ENCODE assay signal across 8 cellular contexts in the genomic region with DNA sequence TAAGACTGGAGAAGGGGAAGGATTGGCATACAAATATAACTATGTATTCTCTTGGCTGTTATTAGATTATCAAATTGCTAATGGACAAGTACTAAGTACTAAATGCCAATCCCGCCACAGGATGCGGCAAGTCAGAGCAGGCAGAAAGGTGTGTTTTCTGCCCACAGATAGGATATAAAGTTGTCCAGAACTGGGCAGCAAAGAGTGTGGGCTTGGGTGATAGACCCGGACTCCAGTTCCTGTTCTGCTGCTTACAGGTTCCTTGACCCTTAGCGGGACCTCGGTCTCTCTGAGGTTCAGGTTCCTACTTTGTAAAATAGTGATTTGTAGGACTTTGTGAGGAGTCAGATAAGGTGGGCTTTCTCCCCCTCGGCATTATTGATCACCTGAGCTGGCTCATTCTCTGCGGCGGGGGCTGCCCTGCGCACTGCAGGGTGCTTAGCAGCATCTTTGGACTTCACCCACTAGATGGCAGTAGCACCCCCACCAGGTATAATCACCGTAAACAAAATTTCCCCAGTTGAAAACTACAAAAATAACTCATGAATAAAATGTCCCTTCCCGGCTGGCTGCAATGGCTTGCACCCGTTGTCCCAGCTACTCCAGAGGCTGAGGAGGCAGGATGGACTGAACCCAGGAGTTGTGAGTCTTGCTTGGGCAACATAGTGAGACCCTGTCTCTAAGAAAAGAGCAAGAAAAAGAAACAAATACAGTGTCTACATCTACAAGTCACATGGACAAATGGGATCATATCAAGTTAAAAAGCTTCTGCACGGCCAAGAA.
DNase-seq lines count a peak whose midpoint lies in the region; ATAC-seq and TF ChIP-seq lines count a peak whose summit lies in the region.

No MANE protein-coding gene starts in this region.

- H3K4me3 Mint-ChIP-seq in immature natural killer cell: no peak overlapping the region

- TF ChIP-seq CTCF in WI38 (IDR thresholded peaks at IDR 0.05; ENCODE audit: low read depth, low read length) (peak; percentile 18; the same call in 1 of the 2 replicates), fibroblast of mammary gland (conservative IDR thresholded peaks at IDR 0.05; ENCODE audit: control insufficient read depth, insufficient read depth, low read depth, low read length) (peak; percentile 72)

- ATAC-seq in GM19463 (IDR thresholded peaks at IDR 0.05; ENCODE audit: unreplicated experiment): peak; percentile 93
- peak; percentile 38 for ATAC-seq in HG03469 (IDR thresholded peaks at IDR 0.05; ENCODE audit: unreplicated experiment)

- no peak overlapping the region for H3K4me3 ChIP-seq in WI38 (ENCODE audit: low read depth, low read length)
- H3K4me3 ChIP-seq in fibroblast of mammary gland (ENCODE audit: control insufficient read depth, low read depth, low read length): no peak overlapping the region

- no peaks in the 10 kb centered on the region for H3K36me3 Mint-ChIP-seq in immature natural killer cell

- H3K9me3 Mint-ChIP-seq in immature natural killer cell: peaks cover 0 to 2% (median 0%) of the 10 kb centered on the region in 6 donors

- peaks cover 0 to 1% (median 0%) of the 10 kb centered on the region in 3 donors for H3K27me3 Mint-ChIP-seq in immature natural killer cell (ENCODE audit: low read depth in 3 of 3)

- peaks cover 2 to 5% of the 10 kb centered on the region in 2 donors for H3K4me1 Mint-ChIP-seq in immature natural killer cell

- DNase-seq in ELR (ENCODE audit: low read depth) (peak; percentile 21), fibroblast of mammary gland (ENCODE audit: low read depth) (peak; percentile 28), immature natural killer cell (no peak)
- DNase-seq in stimulated activated CD4-positive, alpha-beta T cell treated with anti-CD3 and anti-CD28 coated beads, Interleukin-15, amount 100 ng/mL, for 48 hours (ENCODE audit: low read depth in 2 of 2): peak; percentile 5 to 15
- no peak for DNase-seq in central memory CD4-positive, alpha-beta T cell

- no peak overlapping the region for H3K27ac Mint-ChIP-seq in immature natural killer cell

Comparison
In these comparisons a context has a peak if more than half of its experiments do, and no peak if none do; other contexts are left out.
1. DNase-seq: peak in ELR (single experiment), fibroblast of mammary gland (single experiment) and stimulated activated CD4-positive, alpha-beta T cell treated with anti-CD3 and anti-CD28 coated beads, Interleukin-15, amount 100 ng/mL, for 48 hours (2 of 2); none in immature natural killer cell (0 of 3) and central memory CD4-positive, alpha-beta T cell (single experiment).